15 cellular contexts compared by ENCODE assay signal in genomic region chr10:94617389-94617944, GRCh38.
"Had no signal": no experiment of that assay in that cellular context is flagged by ENCODE, and none has a peak within 500 bp of the region (broad histone marks: within the 10 kb centered on the region; RNA-seq: fewer than 3 reads in every experiment).

No MANE protein-coding gene starts in this region.

- H3K4me3 Mint-ChIP-seq: activated CD4-positive, alpha-beta T cell treated with anti-CD3 and anti-CD28 coated beads for 36 hours; activated CD8-positive, alpha-beta T cell treated with anti-CD3 and anti-CD28 coated beads for 36 hours; activated naive CD4-positive, alpha-beta T cell treated with anti-CD3 and anti-CD28 coated beads, Interleukin-2, amount 10 ng/mL, durations not matched to agents 7 days and 5 days; activated T-helper 17 cell treated with anti-CD3 and anti-CD28 coated beads, Interleukin-2, amount 50 U/mL, for 72 hours; mesothelial cell of epicardium; neural crest cell had no signal

- H3K4me1 Mint-ChIP-seq: activated naive CD4-positive, alpha-beta T cell treated with anti-CD3 and anti-CD28 coated beads, Interleukin-2, amount 10 ng/mL, durations not matched to agents 7 days and 5 days; activated T-helper 17 cell treated with anti-CD3 and anti-CD28 coated beads, Interleukin-2, amount 50 U/mL, for 72 hours; neural crest cell had no signal

- H3K4me3 ChIP-seq: gastroesophageal sphincter, pancreas, thyroid gland, uterus had no signal

- ATAC-seq: activated CD4-positive, alpha-beta T cell treated with anti-CD3 and anti-CD28 coated beads for 36 hours; activated CD8-positive, alpha-beta T cell treated with anti-CD3 and anti-CD28 coated beads for 36 hours; activated T-helper 17 cell treated with anti-CD3 and anti-CD28 coated beads, Interleukin-2, amount 50 U/mL, for 72 hours; gastroesophageal sphincter; pancreas had no signal

- H3K27ac Mint-ChIP-seq: activated CD4-positive, alpha-beta T cell treated with anti-CD3 and anti-CD28 coated beads for 36 hours; activated CD8-positive, alpha-beta T cell treated with anti-CD3 and anti-CD28 coated beads for 36 hours; activated naive CD4-positive, alpha-beta T cell treated with anti-CD3 and anti-CD28 coated beads, Interleukin-2, amount 10 ng/mL, durations not matched to agents 7 days and 5 days; activated T-helper 17 cell treated with anti-CD3 and anti-CD28 coated beads, Interleukin-2, amount 50 U/mL, for 72 hours; mesothelial cell of epicardium had no signal

- H3K36me3 ChIP-seq: gastroesophageal sphincter, pancreas, thyroid gland, uterus had no signal

- H3K9me3 Mint-ChIP-seq: activated CD8-positive, alpha-beta T cell treated with anti-CD3 and anti-CD28 coated beads for 36 hours; activated naive CD4-positive, alpha-beta T cell treated with anti-CD3 and anti-CD28 coated beads, Interleukin-2, amount 10 ng/mL, durations not matched to agents 7 days and 5 days; activated T-helper 17 cell treated with anti-CD3 and anti-CD28 coated beads, Interleukin-2, amount 50 U/mL, for 72 hours; mesothelial cell of epicardium; neural crest cell had no signal

- DNase-seq: activated CD4-positive, alpha-beta T cell treated with anti-CD3 and anti-CD28 coated beads for 36 hours; activated CD8-positive, alpha-beta T cell treated with anti-CD3 and anti-CD28 coated beads for 36 hours; activated naive CD4-positive, alpha-beta T cell treated with anti-CD3 and anti-CD28 coated beads, Interleukin-2, amount 10 ng/mL, durations not matched to agents 7 days and 5 days; central memory CD4-positive, alpha-beta T cell; cortex of kidney; effector memory CD4-positive, alpha-beta T cell; pancreas; T-helper 9 cell; thyroid gland; uterus had no signal

- H3K27me3 ChIP-seq: gastroesophageal sphincter, pancreas, thyroid gland, uterus had no signal

- H3K27ac ChIP-seq: epithelial cell of prostate, gastroesophageal sphincter, pancreas, thyroid gland, uterus had no signal

- H3K9me3 ChIP-seq: gastroesophageal sphincter, pancreas, thyroid gland, uterus had no signal

- H3K36me3 Mint-ChIP-seq: mesothelial cell of epicardium had no signal

- H3K4me1 ChIP-seq: gastroesophageal sphincter, pancreas, thyroid gland, uterus had no signal

- H3K27me3 Mint-ChIP-seq: activated CD4-positive, alpha-beta T cell treated with anti-CD3 and anti-CD28 coated beads for 36 hours; activated CD8-positive, alpha-beta T cell treated with anti-CD3 and anti-CD28 coated beads for 36 hours; activated naive CD4-positive, alpha-beta T cell treated with anti-CD3 and anti-CD28 coated beads, Interleukin-2, amount 10 ng/mL, durations not matched to agents 7 days and 5 days; activated T-helper 17 cell treated with anti-CD3 and anti-CD28 coated beads, Interleukin-2, amount 50 U/mL, for 72 hours had no signal
